In genomic region chr19:18865106-18865972, GRCh38 we compare ENCODE assay signal across 1 cellular context.
TF ChIP-seq lines count a peak whose summit lies in the region.

No MANE protein-coding gene starts in this region.

TF ChIP-seq in K562, 482 proteins besides CTCF, POLR2A, EP300 and RAD21:
- no peak for TF ChIP-seq KLF6 (CRISPR knock-in tag; IDR thresholded peaks at IDR 0.05; ENCODE audit: borderline replicate concordance)
- TF ChIP-seq POLR2G (IDR thresholded peaks at IDR 0.05; ENCODE audit: low read depth, low read length): peak; percentile 46; the same call in 1 of the 2 replicates
- TF ChIP-seq ZNF583 (CRISPR knock-in tag; IDR thresholded peaks at IDR 0.05): no peak
